Comparison of ENCODE assay signal across 8 cellular contexts in the genomic region with DNA sequence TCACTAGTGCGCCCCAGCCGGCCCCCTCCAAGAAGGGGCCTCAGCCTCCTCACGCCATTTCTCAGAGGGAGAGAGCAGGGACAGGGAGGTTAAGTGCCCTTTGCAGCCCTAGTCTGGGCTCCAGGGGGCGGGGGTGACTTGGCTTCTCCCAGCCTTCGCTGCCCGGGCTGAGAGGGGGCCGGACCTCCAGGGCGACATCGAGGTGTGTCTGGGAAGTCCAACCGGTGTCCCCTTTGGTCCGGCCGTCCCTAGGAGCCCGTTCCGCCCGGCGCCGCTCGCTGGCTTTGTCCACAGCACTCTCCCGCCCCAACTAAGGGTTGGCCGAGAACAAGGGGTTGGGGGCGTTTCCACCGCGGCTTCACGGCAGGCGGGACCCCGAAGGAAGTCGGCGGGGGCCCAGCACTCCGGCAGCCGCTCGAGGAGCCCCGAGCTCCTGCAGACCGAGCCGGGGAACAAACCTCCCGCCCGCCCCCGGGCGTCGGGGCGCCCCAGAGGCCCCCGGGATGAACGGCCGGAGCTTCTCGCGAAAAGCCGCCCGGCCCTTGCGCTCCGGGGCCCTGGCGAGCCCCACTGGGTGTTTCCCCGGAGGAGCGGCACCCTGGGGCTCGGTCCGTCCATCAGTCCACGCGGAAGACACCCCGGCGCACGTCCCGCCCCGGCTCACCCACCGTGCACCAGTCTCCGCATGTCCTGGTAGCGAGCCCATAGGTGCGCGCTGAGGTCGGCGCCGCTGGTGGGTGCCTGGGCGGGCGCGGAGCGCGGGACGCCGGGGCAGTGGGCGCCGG. TPM values are rescaled to one million over a fixed set of nuclear protein-coding genes. Genes with fewer than 3 reads are reported as not detected.
A peak's percentile ranks its signal among the peaks of the same experiment; 100 is the strongest.
DNase-seq lines count a peak whose midpoint lies in the region; ATAC-seq and TF ChIP-seq lines count a peak whose summit lies in the region.

No MANE protein-coding gene starts in this region.

- TF ChIP-seq CTCF in Panc1 (IDR thresholded peaks at IDR 0.05): no peak
- no peak for TF ChIP-seq CTCF in chondrocyte (IDR thresholded peaks at IDR 0.05)
- TF ChIP-seq CTCF in left lung (IDR thresholded peaks at IDR 0.05): no peak

- H3K27me3 Mint-ChIP-seq in T-helper 1 cell treated with Interleukin-12 subunit alpha and Interleukin-12 subunit beta and Interleukin-4 antibody, amounts not matched to agents 30 μg/mL and 1 μg/mL, for 36 hours (ENCODE audit: low read depth): no peaks in the 10 kb centered on the region
- no peaks in the 10 kb centered on the region for H3K27me3 Mint-ChIP-seq in chondrocyte (ENCODE audit: low read depth)
- no peaks in the 10 kb centered on the region for H3K27me3 Mint-ChIP-seq in stimulated activated naive CD8-positive, alpha-beta T cell treated with anti-CD3 and anti-CD28 coated beads, Interleukin-15, amount 100 ng/mL, for 72 hours

- peaks cover 26% of the 10 kb centered on the region for H3K4me1 Mint-ChIP-seq in T-helper 1 cell treated with Interleukin-12 subunit alpha and Interleukin-12 subunit beta and Interleukin-4 antibody, amounts not matched to agents 30 μg/mL and 1 μg/mL, for 36 hours (ENCODE audit: low read depth)
- peaks cover 46% of the 10 kb centered on the region for H3K4me1 Mint-ChIP-seq in chondrocyte (ENCODE audit: low read depth)
- peaks cover 48% of the 10 kb centered on the region for H3K4me1 Mint-ChIP-seq in stimulated activated naive CD8-positive, alpha-beta T cell treated with anti-CD3 and anti-CD28 coated beads, Interleukin-15, amount 100 ng/mL, for 72 hours

- no peaks in the 10 kb centered on the region for H3K9me3 Mint-ChIP-seq in T-helper 1 cell treated with Interleukin-12 subunit alpha and Interleukin-12 subunit beta and Interleukin-4 antibody, amounts not matched to agents 30 μg/mL and 1 μg/mL, for 36 hours
- H3K9me3 Mint-ChIP-seq in chondrocyte (ENCODE audit: low read depth): no peaks in the 10 kb centered on the region
- H3K9me3 Mint-ChIP-seq in stimulated activated naive CD8-positive, alpha-beta T cell treated with anti-CD3 and anti-CD28 coated beads, Interleukin-15, amount 100 ng/mL, for 72 hours: no peaks in the 10 kb centered on the region

- H3K9me3 ChIP-seq in Panc1 (ENCODE audit: control insufficient read depth, insufficient read depth, low read depth, low read length) (no peaks in the 10 kb centered on the region), left lung (no peaks in the 10 kb centered on the region)

- POLR2A ChIA-PET in Panc1 (lab: Charles Lee): no interaction called here

- H3K27ac Mint-ChIP-seq in T-helper 1 cell treated with Interleukin-12 subunit alpha and Interleukin-12 subunit beta and Interleukin-4 antibody, amounts not matched to agents 30 μg/mL and 1 μg/mL, for 36 hours: peak overlapping the region; percentile 26
- peak overlapping the region; percentile 74 for H3K27ac Mint-ChIP-seq in chondrocyte (ENCODE audit: unreplicated experiment)
- H3K27ac Mint-ChIP-seq in stimulated activated naive CD8-positive, alpha-beta T cell treated with anti-CD3 and anti-CD28 coated beads, Interleukin-15, amount 100 ng/mL, for 72 hours: peak overlapping the region in 1 of 2 donors; percentile 81

- ATAC-seq in Panc1 (0 out of 2 replicates have a peak, but pooled peaks have one; percentile 2), left lung (no peak), HG02678 (IDR thresholded peaks at IDR 0.05; ENCODE audit: unreplicated experiment) (no peak)
- peak; percentile 5 for ATAC-seq in stimulated activated naive CD8-positive, alpha-beta T cell treated with anti-CD3 and anti-CD28 coated beads, Interleukin-15, amount 100 ng/mL, for 72 hours

- H3K27me3 ChIP-seq in Panc1 (ENCODE audit: control insufficient read depth, insufficient read depth, low read length): no peaks in the 10 kb centered on the region
- H3K27me3 ChIP-seq in left lung: peaks cover 0 to 31% of the 10 kb centered on the region in 2 donors

- H3K36me3 Mint-ChIP-seq in T-helper 1 cell treated with Interleukin-12 subunit alpha and Interleukin-12 subunit beta and Interleukin-4 antibody, amounts not matched to agents 30 μg/mL and 1 μg/mL, for 36 hours (ENCODE audit: low read depth): peaks cover 9% of the 10 kb centered on the region
- H3K36me3 Mint-ChIP-seq in chondrocyte (ENCODE audit: low read depth): peaks cover 6% of the 10 kb centered on the region

- H3K36me3 ChIP-seq in Panc1 (ENCODE audit: control insufficient read depth, insufficient read depth, low read length) (no peaks in the 10 kb centered on the region; the same call in 1 of the 2 replicates), left lung (peaks cover 0 to 8% of the 10 kb centered on the region in 2 donors)

- DNase-seq in T-helper 1 cell: no peak
- DNase-seq in Panc1 (ENCODE audit: low read depth, low spot score): no peak
- DNase-seq in chondrocyte (ENCODE audit: low spot score): peak; percentile 90
- peak; percentile 44 to 85 for DNase-seq in left lung
- peak; percentile 35 to 36 for DNase-seq in stimulated activated naive CD8-positive, alpha-beta T cell treated with anti-CD3 and anti-CD28 coated beads, Interleukin-15, amount 100 ng/mL, for 72 hours
- no peak for DNase-seq in NCI-H1048 (lab: John Stamatoyannopoulos, UW)

- intact Hi-C loops in Panc1 (cut with micrococcal nuclease; ENCODE audit: unreplicated experiment): no loop called here
- intact Hi-C loops in left lung (cut with DNase I): loop anchor here in 1 of 2 donors (10.0 kb wide), 1 partner anchor 68 kb away; no protein-coding TSS in a partner anchor

- peak overlapping the region; percentile 55 to 63 for H3K4me3 ChIP-seq in Panc1 (ENCODE audit: low read depth in 2 of 2, low read length in 2 of 2)
- H3K4me3 ChIP-seq in left lung: peak overlapping the region; percentile 62 to 69

- H3K4me1 ChIP-seq in Panc1 (ENCODE audit: control insufficient read depth, insufficient read depth, low read length): peaks cover 21% of the 10 kb centered on the region
- H3K4me1 ChIP-seq in left lung: peaks cover 19 to 71% of the 10 kb centered on the region in 2 donors

- in situ Hi-C loops in Panc1 (cut with HindIII; ENCODE audit: low pct_unique_long_range_greater_than_20kb, low sequenced_read_pairs): no loop called here

- BruUV-seq in Panc1 (replicated peaks; lab: Mats Ljungman, UMichigan): no TSS peak

- CTCF ChIA-PET in Panc1 (lab: Charles Lee): interaction anchor here (0.6 kb wide), 1 partner anchor 63 kb away, joined by 3 read pairs; no protein-coding TSS in a partner anchor

- H3K4me3 Mint-ChIP-seq in T-helper 1 cell treated with Interleukin-12 subunit alpha and Interleukin-12 subunit beta and Interleukin-4 antibody, amounts not matched to agents 30 μg/mL and 1 μg/mL, for 36 hours: peak overlapping the region; percentile 69
- H3K4me3 Mint-ChIP-seq in chondrocyte (ENCODE audit: unreplicated experiment): peak overlapping the region; percentile 82
- H3K4me3 Mint-ChIP-seq in stimulated activated naive CD8-positive, alpha-beta T cell treated with anti-CD3 and anti-CD28 coated beads, Interleukin-15, amount 100 ng/mL, for 72 hours: peak overlapping the region; percentile 71 to 90

- peak overlapping the region; percentile 61; the same call in 1 of the 2 replicates for H3K27ac ChIP-seq in Panc1 (ENCODE audit: low read length)
- peak overlapping the region; percentile 23 to 53 for H3K27ac ChIP-seq in left lung

RNA-seq across cellular contexts. Expression of a gene that starts 0.6 kb away (rescaled TPM):
- total RNA-seq in Panc1 (2021; ENCODE audit: unreplicated experiment): 137 TPM
- polyA plus RNA-seq in Panc1 (2012; ENCODE audit: insufficient read length): 235 TPM
- 283 to 309 TPM (median 298 TPM) in 3 replicates for total RNA-seq in chondrocyte
- total RNA-seq in left lung: 10 to 100 TPM; 81.8 to 83.1 TPM

RNA-seq across cellular contexts. Expression of a gene that starts 3.4 kb away (rescaled TPM):
- total RNA-seq in Panc1 (2021; ENCODE audit: unreplicated experiment) (27.3 TPM), chondrocyte (13.7 to 30.4 TPM (median 16.9 TPM) in 3 replicates), left lung (10 to 100 TPM; 19.0 to 20.4 TPM)
- polyA plus RNA-seq in Panc1 (2012; ENCODE audit: insufficient read length): 68.1 TPM

RNA-seq across cellular contexts. Expression of a gene that starts 37.9 kb away (rescaled TPM):
- total RNA-seq in Panc1 (2021; ENCODE audit: unreplicated experiment) (0.39 TPM), chondrocyte (not detected in 3 replicates), left lung (100 to 1,000 TPM; 122 to 334 TPM)
- polyA plus RNA-seq in Panc1 (2012; ENCODE audit: insufficient read length): 0.17 TPM

Comparison
In these comparisons a context has a peak if more than half of its experiments do, and no peak if none do; other contexts are left out.
1. DNase-seq: peak in chondrocyte (single experiment), left lung (2 of 2) and stimulated activated naive CD8-positive, alpha-beta T cell treated with anti-CD3 and anti-CD28 coated beads, Interleukin-15, amount 100 ng/mL, for 72 hours (2 of 2); none in T-helper 1 cell (0 of 5), Panc1 (single experiment) and NCI-H1048 (single experiment).
2. ATAC-seq: peak in Panc1 (single experiment) and stimulated activated naive CD8-positive, alpha-beta T cell treated with anti-CD3 and anti-CD28 coated beads, Interleukin-15, amount 100 ng/mL, for 72 hours (single experiment); none in left lung (single experiment) and HG02678 (single experiment).
3. RNA of a gene that starts 37.9 kb away (total RNA-seq): 122 to 334 TPM in left lung; 0.39 TPM in Panc1 (single experiment) and not detected in chondrocyte; every median in the first group is over 10 times any median in the second.
4. Peak in every context shown above with its lines, with median percentiles within 50 percentile points of each other: H3K4me3 Mint-ChIP-seq.